In genomic region chr6:16332175-16332542, GRCh38 we compare ENCODE assay signal across 8 cellular contexts.
DNase-seq lines count a peak whose midpoint lies in the region; ATAC-seq and TF ChIP-seq lines count a peak whose summit lies in the region.

No MANE protein-coding gene starts in this region.

- ATAC-seq in GM21515 (IDR thresholded peaks at IDR 0.05; ENCODE audit: unreplicated experiment) (peak; percentile 87), natural killer cell (peak; percentile 96 to 98 (median 97))

- no peaks in the 10 kb centered on the region for H3K9me3 Mint-ChIP-seq in natural killer cell

- H3K9me3 ChIP-seq in OCI-LY3 (ENCODE audit: insufficient read depth, low read length) (no peaks in the 10 kb centered on the region), esophagus squamous epithelium (no peaks in the 10 kb centered on the region)

- peaks cover 7% of the 10 kb centered on the region; the same call in 1 of the 2 replicates for H3K4me1 ChIP-seq in OCI-LY3 (ENCODE audit: low read length)
- peaks cover 47 to 62% (median 47%) of the 10 kb centered on the region in 3 donors for H3K4me1 ChIP-seq in esophagus squamous epithelium

- no peaks in the 10 kb centered on the region for H3K4me1 Mint-ChIP-seq in natural killer cell

- H3K79me2 ChIP-seq in OCI-LY3 (ENCODE audit: low read length) = no peaks in the 10 kb centered on the region

- H3K27me3 Mint-ChIP-seq in natural killer cell (ENCODE audit: low read depth in 2 of 2) = no peaks in the 10 kb centered on the region

- H2AFZ ChIP-seq in OCI-LY3 (ENCODE audit: low read depth, low read length) = no peak overlapping the region

- peak; percentile 78 for TF ChIP-seq CTCF in OCI-LY3 (IDR thresholded peaks at IDR 0.05; ENCODE audit: low read depth, low read length)
- TF ChIP-seq CTCF in esophagus squamous epithelium (IDR thresholded peaks at IDR 0.05) = peak; percentile 86 to 95 (median 94)
- peak; percentile 69 for TF ChIP-seq CTCF in natural killer cell (IDR thresholded peaks at IDR 0.05)

- peak overlapping the region; percentile 48 for H3K4me2 ChIP-seq in OCI-LY3 (ENCODE audit: low read length)

- H3K27ac Mint-ChIP-seq in natural killer cell = no peak overlapping the region

- peaks cover 7% of the 10 kb centered on the region for H3K27me3 ChIP-seq in OCI-LY3 (ENCODE audit: low read depth, low read length)
- H3K27me3 ChIP-seq in esophagus squamous epithelium = no peaks in the 10 kb centered on the region

- no peaks in the 10 kb centered on the region for H4K20me1 ChIP-seq in OCI-LY3 (ENCODE audit: insufficient read depth, low read length)

- H3K9ac ChIP-seq in OCI-LY3 (ENCODE audit: low read length) = no peak overlapping the region

- H3K27ac ChIP-seq in OCI-LY3 (ENCODE audit: low read length) (no peak overlapping the region), esophagus squamous epithelium (peak overlapping the region; percentile 20 to 64 (median 30))

- H3K36me3 ChIP-seq in OCI-LY3 (replicated peaks; ENCODE audit: low read depth, low read length) (no peaks in the 10 kb centered on the region), esophagus squamous epithelium (peaks cover 6 to 12% (median 7%) of the 10 kb centered on the region in 3 donors)

- H3K4me3 Mint-ChIP-seq in natural killer cell = no peak overlapping the region

- no peak for TF ChIP-seq POLR2A in esophagus squamous epithelium (IDR thresholded peaks at IDR 0.05)

- no peaks in the 10 kb centered on the region for H3K36me3 Mint-ChIP-seq in natural killer cell

- peak overlapping the region; percentile 37 for H3K4me3 ChIP-seq in OCI-LY3 (ENCODE audit: low read length)
- H3K4me3 ChIP-seq in esophagus squamous epithelium = peak overlapping the region in 1 of 4 donors; percentile 33

- intact Hi-C loops in esophagus squamous epithelium (cut with DNase I) (loop anchor here (5.0 to 10.0 kb wide), 3 partner anchors 73 to 440 kb away; no protein-coding TSS in a partner anchor), natural killer cell (cut with micrococcal nuclease) (loop anchor here (1.0 kb wide), 4 partner anchors 10 to 754 kb away; no protein-coding TSS in a partner anchor)

- peak; percentile 5 for DNase-seq in DMS79 (lab: John Stamatoyannopoulos, UW)
- peak in 73 of 76 experiments; percentile 30 to 91 (median 72) for DNase-seq in HUDEP-2 (lab: John Stamatoyannopoulos, UW; ENCODE audit: unreplicated experiment in 76 of 76)
- peak; percentile 78 for DNase-seq in activated T-cell treated with anti-CD3 and anti-CD28 coated beads for 4 hours
- peak; percentile 41 for DNase-seq in esophagus squamous epithelium (lab: John Stamatoyannopoulos, UW)
- DNase-seq in natural killer cell = peak; percentile 72
- peak; percentile 74 for DNase-seq in stimulated activated naive CD4-positive, alpha-beta T cell treated with Interleukin-2 at 50 U/mL for 16 hours (lab: John Stamatoyannopoulos, UW)

- WGBS in esophagus squamous epithelium, 2 donors = 4 to 14% methylated on average over 6 to 7 of the region's 7 CpGs

Comparison
In these comparisons a context has a peak if more than half of its experiments do, and no peak if none do; other contexts are left out.
1. DNase-seq: peak in every context shown above with its lines; median percentile 78 in activated T-cell treated with anti-CD3 and anti-CD28 coated beads for 4 hours; 74 in stimulated activated naive CD4-positive, alpha-beta T cell treated with Interleukin-2 at 50 U/mL for 16 hours; 72 in HUDEP-2; 72 in natural killer cell; 41 in esophagus squamous epithelium; 5 in DMS79.